ENCODE assay signal across 2 cellular contexts in the genomic region with DNA sequence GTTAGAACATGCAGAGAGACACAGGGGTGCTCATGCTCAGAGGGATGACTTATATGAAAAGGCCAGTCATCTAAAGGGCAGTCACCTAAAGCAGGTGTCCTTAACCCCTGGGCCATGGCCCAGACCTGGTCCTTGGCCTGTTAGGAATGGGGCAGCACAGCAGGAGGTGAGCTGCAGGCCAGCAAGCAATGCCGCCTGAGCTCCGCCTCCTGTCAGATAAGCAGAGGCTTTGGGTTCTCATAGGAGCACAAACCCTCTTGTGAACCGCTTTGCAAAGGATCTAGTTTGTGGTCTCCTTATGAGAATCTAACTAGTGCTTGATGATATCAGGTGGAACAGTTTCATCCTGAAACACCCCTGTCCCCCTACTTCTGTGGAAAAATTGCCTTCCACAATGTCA.
TF ChIP-seq lines count a peak whose summit lies in the region.

No MANE protein-coding gene starts in this region.

TF ChIP-seq in HCT116, 20 proteins besides CTCF, POLR2A, EP300 and RAD21 (continued from another document):
- TF ChIP-seq EZH2 (IDR thresholded peaks at IDR 0.05) (no peak), FOSL1 (IDR thresholded peaks at IDR 0.05; ENCODE audit: low read depth) (no peak), REST (IDR thresholded peaks at IDR 0.05; ENCODE audit: low read depth) (no peak), TCF7L2 (IDR thresholded peaks at IDR 0.05; ENCODE audit: borderline replicate concordance, extremely low read depth, insufficient read depth, insufficient read length) (no peak), ELF1 (IDR thresholded peaks at IDR 0.05; ENCODE audit: borderline replicate concordance, low read depth) (no peak), CBX3 (IDR thresholded peaks at IDR 0.05; ENCODE audit: low read depth) (no peak), ZNF274 (IDR thresholded peaks at IDR 0.05; ENCODE audit: low read depth, low read length) (no peak), SP1 (IDR thresholded peaks at IDR 0.05; ENCODE audit: low read depth) (no peak), EGR1 (IDR thresholded peaks at IDR 0.05; ENCODE audit: low read depth) (no peak), YY1 (IDR thresholded peaks at IDR 0.05; ENCODE audit: extremely low read depth, insufficient replicate concordance, low read depth, low read length) (no peak), EZH2phosphoT487 (IDR thresholded peaks at IDR 0.05; ENCODE audit: borderline replicate concordance) (no peak)
- TF ChIP-seq, protein P1, sequence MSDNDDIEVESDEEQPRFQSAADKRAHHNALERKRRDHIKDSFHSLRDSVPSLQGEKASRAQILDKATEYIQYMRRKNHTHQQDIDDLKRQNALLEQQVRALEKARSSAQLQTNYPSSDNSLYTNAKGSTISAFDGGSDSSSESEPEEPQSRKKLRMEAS (IDR thresholded peaks at IDR 0.05), result no peak

TF ChIP-seq in HEK293T, 16 proteins besides CTCF, POLR2A, EP300 and RAD21 (continued from another document):
- TF ChIP-seq ZNF384 (IDR thresholded peaks at IDR 0.05), result no peak
- TF ChIP-seq ELF4 (IDR thresholded peaks at IDR 0.05), result no peak
- TF ChIP-seq NFRKB (IDR thresholded peaks at IDR 0.05), result no peak
